ENCODE assay signal across 18 cellular contexts in the genomic region with DNA sequence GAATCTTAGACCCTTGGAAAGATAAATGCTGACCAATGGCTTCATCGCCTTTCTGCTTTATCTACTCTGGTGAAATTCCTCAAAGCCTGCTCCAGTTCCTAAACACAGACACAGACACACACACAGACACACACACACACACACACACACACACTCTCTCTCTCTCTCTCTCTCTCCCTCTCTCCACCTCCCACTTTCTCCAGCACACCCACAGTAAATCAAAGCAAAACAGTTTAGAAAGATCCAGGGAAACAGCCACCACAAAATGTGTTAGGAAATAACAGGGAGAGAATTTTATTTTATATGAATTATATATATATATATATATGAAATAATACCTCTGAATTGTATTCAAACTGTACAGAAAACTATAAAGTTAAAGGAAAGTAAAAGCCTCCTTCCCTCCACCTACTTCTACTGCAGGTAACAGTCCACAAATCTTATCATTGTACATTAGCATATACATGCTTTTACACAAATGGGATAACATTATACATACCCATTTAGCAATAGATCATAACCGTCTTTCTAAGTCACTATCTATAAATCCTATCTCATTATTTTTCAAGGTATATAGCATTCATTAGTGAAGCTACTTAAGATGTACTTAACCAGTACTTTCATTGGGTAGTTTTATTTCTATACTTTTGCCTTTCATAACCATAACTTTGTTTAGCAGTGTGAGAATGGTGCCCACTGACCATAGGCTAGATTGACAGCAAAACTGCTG.
"Had no signal": no experiment of that assay in that cellular context is flagged by ENCODE, and none has a peak within 500 bp of the region (broad histone marks: within the 10 kb centered on the region; RNA-seq: fewer than 3 reads in every experiment).

No MANE protein-coding gene starts in this region.

- H3K4me3 Mint-ChIP-seq: activated CD4-positive, alpha-beta memory T cell treated with anti-CD3 and anti-CD28 coated beads, Interleukin-2, amount 10 ng/mL, durations not matched to agents 7 days and 5 days; activated CD8-positive, alpha-beta memory T cell treated with anti-CD3 and anti-CD28 coated beads, Interleukin-2, amount 10 ng/mL, durations not matched to agents 7 days and 5 days; activated naive CD8-positive, alpha-beta T cell; neural crest cell; stimulated activated effector memory CD8-positive, alpha-beta T cell treated with anti-CD3 and anti-CD28 coated beads, Interleukin-12 subunit alpha, Interleukin-12 subunit beta, amount 100 ng/mL, for 72 hours; T-helper 2 cell treated with Interferon-gamma antibody and Interleukin-4, amounts not matched to agents 5 μg/mL and 100 μg/mL, for 36 hours; WTC11 had no signal

- H3K27ac Mint-ChIP-seq: activated CD4-positive, alpha-beta memory T cell treated with anti-CD3 and anti-CD28 coated beads, Interleukin-2, amount 10 ng/mL, durations not matched to agents 7 days and 5 days; activated CD8-positive, alpha-beta memory T cell treated with anti-CD3 and anti-CD28 coated beads, Interleukin-2, amount 10 ng/mL, durations not matched to agents 7 days and 5 days; activated naive CD8-positive, alpha-beta T cell; stimulated activated effector memory CD8-positive, alpha-beta T cell treated with anti-CD3 and anti-CD28 coated beads, Interleukin-12 subunit alpha, Interleukin-12 subunit beta, amount 100 ng/mL, for 72 hours; T-helper 2 cell treated with Interferon-gamma antibody and Interleukin-4, amounts not matched to agents 5 μg/mL and 100 μg/mL, for 36 hours had no signal

- H3K9me3 Mint-ChIP-seq: stimulated activated effector memory CD8-positive, alpha-beta T cell treated with anti-CD3 and anti-CD28 coated beads, Interleukin-12 subunit alpha, Interleukin-12 subunit beta, amount 100 ng/mL, for 72 hours; T-helper 2 cell treated with Interferon-gamma antibody and Interleukin-4, amounts not matched to agents 5 μg/mL and 100 μg/mL, for 36 hours had no signal

- H3K27me3 Mint-ChIP-seq: activated CD4-positive, alpha-beta memory T cell treated with anti-CD3 and anti-CD28 coated beads, Interleukin-2, amount 10 ng/mL, durations not matched to agents 7 days and 5 days; activated CD8-positive, alpha-beta memory T cell treated with anti-CD3 and anti-CD28 coated beads, Interleukin-2, amount 10 ng/mL, durations not matched to agents 7 days and 5 days; activated naive CD8-positive, alpha-beta T cell had no signal

- H3K27ac ChIP-seq: esophagus muscularis mucosa, prostate gland, upper lobe of right lung had no signal

- DNase-seq: activated CD4-positive, alpha-beta memory T cell treated with anti-CD3 and anti-CD28 coated beads, Interleukin-2, amount 10 ng/mL, durations not matched to agents 7 days and 5 days; activated CD4-positive, alpha-beta T cell treated with anti-CD3 and anti-CD28 coated beads for 4 hours; activated CD8-positive, alpha-beta memory T cell treated with anti-CD3 and anti-CD28 coated beads, Interleukin-2, amount 10 ng/mL, durations not matched to agents 7 days and 5 days; amniotic stem cell; hippocampal formation; islet precursor cell; right lobe of liver; SK-N-SH; stimulated activated CD4-positive, alpha-beta T cell treated with anti-CD3 and anti-CD28 coated beads, Interleukin-4, amount 100 ng/mL, for 24 hours; upper lobe of right lung had no signal

- ATAC-seq: activated CD8-positive, alpha-beta memory T cell treated with anti-CD3 and anti-CD28 coated beads, Interleukin-2, amount 10 ng/mL, durations not matched to agents 7 days and 5 days; stimulated activated effector memory CD8-positive, alpha-beta T cell treated with anti-CD3 and anti-CD28 coated beads, Interleukin-12 subunit alpha, Interleukin-12 subunit beta, amount 100 ng/mL, for 72 hours had no signal

- H3K4me3 ChIP-seq: esophagus muscularis mucosa, prostate gland, right lobe of liver, smooth muscle cell, upper lobe of right lung had no signal

- H3K27me3 ChIP-seq: esophagus muscularis mucosa, right lobe of liver, upper lobe of right lung had no signal

- H3K4me1 ChIP-seq: prostate gland, right lobe of liver, upper lobe of right lung had no signal

- H3K9me3 ChIP-seq: esophagus muscularis mucosa, prostate gland, right lobe of liver, SK-N-SH, upper lobe of right lung had no signal

- H3K36me3 ChIP-seq: esophagus muscularis mucosa, prostate gland, upper lobe of right lung had no signal
